ENCODE assay signal across 30 cellular contexts in genomic region chr22:27476318-27476717, GRCh38.
A peak's percentile ranks its signal among the peaks of the same experiment; 100 is the strongest.
DNase-seq lines count a peak whose midpoint lies in the region; ATAC-seq, FAIRE-seq and TF ChIP-seq lines count a peak whose summit lies in the region.
"Had no signal": no experiment of that assay in that cellular context is flagged by ENCODE, and none has a peak within 500 bp of the region (broad histone marks: within the 10 kb centered on the region; RNA-seq: fewer than 3 reads in every experiment).

No MANE protein-coding gene starts in this region.

- no peak for TF ChIP-seq POLR2A in adrenal gland (IDR thresholded peaks at IDR 0.05)

- H3K4me3 ChIP-seq in BLaER1 treated with 17β-estradiol and CSF1 and Interleukin-3, amounts not matched to agents 10 nM and 100 nM, result no peak overlapping the region
- H3K4me3 ChIP-seq in SJCRH30, result no peak overlapping the region
- H3K4me3 ChIP-seq in neural progenitor cell, result no peak overlapping the region
- H3K4me3 ChIP-seq in adrenal gland, result no peak overlapping the region
- no peak overlapping the region for H3K4me3 ChIP-seq in kidney (ENCODE audit: low read length in 2 of 2)
- no peak overlapping the region for H3K4me3 ChIP-seq in right cardiac atrium (ENCODE audit: low read length)
- H3K4me3 ChIP-seq: body of pancreas, lung, vagina had no signal

- TF ChIP-seq CTCF in foreskin keratinocyte (conservative IDR thresholded peaks at IDR 0.05) (peak; percentile 31), neural progenitor cell (IDR thresholded peaks at IDR 0.05) (no peak), adrenal gland (IDR thresholded peaks at IDR 0.05) (no peak), kidney (IDR thresholded peaks at IDR 0.05; ENCODE audit: borderline replicate concordance, extremely low read depth, insufficient read depth) (no peak)

- peak overlapping the region; percentile 99 for H3K27ac Mint-ChIP-seq in neural progenitor cell
- H3K27ac Mint-ChIP-seq: activated naive CD8-positive, alpha-beta T cell treated with anti-CD3 and anti-CD28 coated beads, Interleukin-2, amount 50 U/mL, for 24 hours; activated T-cell treated with anti-CD3 and anti-CD28 coated beads, Interleukin-2, amount 50 U/mL, for 24 hours; T-helper 1 cell treated with Interleukin-12 subunit alpha and Interleukin-12 subunit beta and Interleukin-4 antibody, amounts not matched to agents 30 μg/mL and 1 μg/mL, for 36 hours had no signal

- H3K4me1 ChIP-seq in BLaER1 treated with 17β-estradiol and CSF1 and Interleukin-3, amounts not matched to agents 10 nM and 100 nM, result peaks cover 17 to 46% (median 34%) of the 10 kb centered on the region in 10 experiments
- H3K4me1 ChIP-seq in SJCRH30 (peaks cover 77% of the 10 kb centered on the region), foreskin keratinocyte (peaks cover 14% of the 10 kb centered on the region), neural progenitor cell (peaks cover 47% of the 10 kb centered on the region), adrenal gland (replicated peaks in 1 of 2) (no peaks in the 10 kb centered on the region), kidney (ENCODE audit: control insufficient read depth in 1 of 2, insufficient read depth in 1 of 2, low read depth in 1 of 2, low read length in 2 of 2) (no peaks in the 10 kb centered on the region), right cardiac atrium (ENCODE audit: control insufficient read depth, insufficient read depth, low read length) (no peaks in the 10 kb centered on the region)
- H3K4me1 ChIP-seq: BE2C, body of pancreas had no signal

- peaks cover 3% of the 10 kb centered on the region for H3K9me3 Mint-ChIP-seq in neural progenitor cell
- H3K9me3 Mint-ChIP-seq: activated naive CD8-positive, alpha-beta T cell treated with anti-CD3 and anti-CD28 coated beads, Interleukin-2, amount 50 U/mL, for 24 hours; activated T-cell treated with anti-CD3 and anti-CD28 coated beads, Interleukin-2, amount 50 U/mL, for 24 hours; T-helper 1 cell treated with Interleukin-12 subunit alpha and Interleukin-12 subunit beta and Interleukin-4 antibody, amounts not matched to agents 30 μg/mL and 1 μg/mL, for 36 hours had no signal

- H3K36me3 ChIP-seq in BLaER1 treated with 17β-estradiol and CSF1 and Interleukin-3, amounts not matched to agents 10 nM and 100 nM, result no peaks in the 10 kb centered on the region
- H3K36me3 ChIP-seq in SJCRH30 (no peaks in the 10 kb centered on the region), neural progenitor cell (no peaks in the 10 kb centered on the region), adrenal gland (replicated peaks in 1 of 2) (no peaks in the 10 kb centered on the region), kidney (ENCODE audit: control insufficient read depth in 1 of 2, insufficient read depth in 2 of 2, low read length in 2 of 2) (no peaks in the 10 kb centered on the region)
- H3K36me3 ChIP-seq: BE2C, vagina had no signal

- H3K9me3 ChIP-seq in BLaER1 treated with 17β-estradiol and CSF1 and Interleukin-3, amounts not matched to agents 10 nM and 100 nM (replicated peaks in 1 of 11), result no peaks in the 10 kb centered on the region
- no peaks in the 10 kb centered on the region for H3K9me3 ChIP-seq in SJCRH30 (replicated peaks)
- H3K9me3 ChIP-seq in neural progenitor cell (ENCODE audit: low read depth), result no peaks in the 10 kb centered on the region
- no peaks in the 10 kb centered on the region for H3K9me3 ChIP-seq in adrenal gland (replicated peaks in 1 of 3)
- H3K9me3 ChIP-seq in kidney (ENCODE audit: control insufficient read depth in 1 of 2, low read length in 2 of 2), result no peaks in the 10 kb centered on the region
- H3K9me3 ChIP-seq in right cardiac atrium (ENCODE audit: control insufficient read depth, low read length), result no peaks in the 10 kb centered on the region
- H3K9me3 ChIP-seq: BE2C, body of pancreas, vagina had no signal

- H3K27ac ChIP-seq in BLaER1 treated with 17β-estradiol and CSF1 and Interleukin-3, amounts not matched to agents 10 nM and 100 nM, result no peak overlapping the region
- H3K27ac ChIP-seq in SJCRH30 (peak overlapping the region; percentile 74), foreskin keratinocyte (peak overlapping the region; percentile 97), neural progenitor cell (peak overlapping the region; percentile 11), adrenal gland (no peak overlapping the region), kidney (ENCODE audit: low read depth in 2 of 2, low read length in 2 of 2) (no peak overlapping the region), right cardiac atrium (ENCODE audit: low read length) (no peak overlapping the region)
- H3K27ac ChIP-seq: body of pancreas, vagina had no signal

- no peaks in the 10 kb centered on the region for H3K27me3 ChIP-seq in BLaER1 treated with 17β-estradiol and CSF1 and Interleukin-3, amounts not matched to agents 10 nM and 100 nM
- no peaks in the 10 kb centered on the region for H3K27me3 ChIP-seq in SJCRH30
- no peaks in the 10 kb centered on the region for H3K27me3 ChIP-seq in foreskin keratinocyte
- H3K27me3 ChIP-seq in neural progenitor cell, result no peaks in the 10 kb centered on the region
- no peaks in the 10 kb centered on the region for H3K27me3 ChIP-seq in adrenal gland
- no peaks in the 10 kb centered on the region for H3K27me3 ChIP-seq in right cardiac atrium (ENCODE audit: control insufficient read depth, insufficient read depth)
- H3K27me3 ChIP-seq: body of pancreas, vagina had no signal

- ATAC-seq in foreskin keratinocyte, result no peak
- no peak for ATAC-seq in right cardiac atrium
- ATAC-seq: activated naive CD8-positive, alpha-beta T cell treated with anti-CD3 and anti-CD28 coated beads, Interleukin-2, amount 50 U/mL, for 24 hours; body of pancreas had no signal

- no peak overlapping the region for H3K9ac ChIP-seq in BLaER1 treated with 17β-estradiol and CSF1 and Interleukin-3, amounts not matched to agents 10 nM and 100 nM
- H3K9ac ChIP-seq in neural progenitor cell, result no peak overlapping the region
- H3K9ac ChIP-seq in kidney (ENCODE audit: low read length in 2 of 2), result no peak overlapping the region

- DNase-seq in SJCRH30, result no peak
- no peak for DNase-seq in foreskin keratinocyte
- no peak for DNase-seq in neural progenitor cell (ENCODE audit: low spot score)
- DNase-seq in adrenal gland, result no peak
- DNase-seq in posterior cingulate gyrus, result no peak
- no peak for DNase-seq in kidney
- no peak for DNase-seq in right cardiac atrium
- DNase-seq: activated CD4-positive, alpha-beta T cell treated with anti-CD3 and anti-CD28 coated beads for 4 hours; activated gamma-delta T cell treated with Interleukin-2 at 50 U/mL for 16 hours; activated naive CD8-positive, alpha-beta T cell treated with anti-CD3 and anti-CD28 coated beads, Interleukin-2, amount 50 U/mL, for 24 hours; activated T-cell treated with anti-CD3 and anti-CD28 coated beads, Interleukin-2, amount 50 U/mL, for 24 hours; BE2C; body of pancreas; DMS79; effector CD8-positive, alpha-beta T cell; GF-D8; NCI-H1436; NCI-H2107; NCI-H446; OCI-M1; SIG-M5; stimulated activated CD4-positive, alpha-beta T cell treated with anti-CD3 and anti-CD28 coated beads, Interleukin-4, amount 100 ng/mL, for 4 hours; stimulated activated naive CD4-positive, alpha-beta T cell had no signal

- H3K4me1 Mint-ChIP-seq in neural progenitor cell, result peaks cover 62% of the 10 kb centered on the region
- H3K4me1 Mint-ChIP-seq: activated naive CD8-positive, alpha-beta T cell treated with anti-CD3 and anti-CD28 coated beads, Interleukin-2, amount 50 U/mL, for 24 hours had no signal

- H4K20me1 ChIP-seq in BLaER1 treated with 17β-estradiol and CSF1 and Interleukin-3, amounts not matched to agents 10 nM and 100 nM, result no peaks in the 10 kb centered on the region
- no peaks in the 10 kb centered on the region for H4K20me1 ChIP-seq in neural progenitor cell (ENCODE audit: low read depth)

- H3K27me3 Mint-ChIP-seq in neural progenitor cell (ENCODE audit: insufficient read depth, low read depth), result peaks cover 16% of the 10 kb centered on the region
- H3K27me3 Mint-ChIP-seq: activated naive CD8-positive, alpha-beta T cell treated with anti-CD3 and anti-CD28 coated beads, Interleukin-2, amount 50 U/mL, for 24 hours; activated T-cell treated with anti-CD3 and anti-CD28 coated beads, Interleukin-2, amount 50 U/mL, for 24 hours had no signal

- H3K4me3 Mint-ChIP-seq in neural progenitor cell, result no peak overlapping the region
- H3K4me3 Mint-ChIP-seq: activated naive CD8-positive, alpha-beta T cell treated with anti-CD3 and anti-CD28 coated beads, Interleukin-2, amount 50 U/mL, for 24 hours; activated T-cell treated with anti-CD3 and anti-CD28 coated beads, Interleukin-2, amount 50 U/mL, for 24 hours; T-helper 1 cell treated with Interleukin-12 subunit alpha and Interleukin-12 subunit beta and Interleukin-4 antibody, amounts not matched to agents 30 μg/mL and 1 μg/mL, for 36 hours had no signal

- H3K79me2 ChIP-seq in neural progenitor cell (ENCODE audit: low read depth), result no peaks in the 10 kb centered on the region

- intact Hi-C loops in adrenal gland (cut with DNase I) (no loop called here), posterior cingulate gyrus (cut with DNase I) (no loop called here), kidney (cut with DNase I) (no loop called here), right cardiac atrium (cut with DNase I) (no loop called here)

- 81 to 92% (median 89%) methylated on average over 11 of the region's 11 CpGs for WGBS in adrenal gland, 4 donors
- WGBS in right cardiac atrium, result 93% methylated on average over 11 of the region's 11 CpGs

- peaks cover 18% of the 10 kb centered on the region for H3F3A ChIP-seq in neural progenitor cell (ENCODE audit: low read depth)

- H3K4me2 ChIP-seq in BLaER1 treated with 17β-estradiol and CSF1 and Interleukin-3, amounts not matched to agents 10 nM and 100 nM, result peak overlapping the region in 10 of 11 experiments; percentile 4 to 85 (median 76); a peak in 14 of 22 replicates
- H3K4me2 ChIP-seq in neural progenitor cell, result no peak overlapping the region

- no peak overlapping the region for H2AFZ ChIP-seq in neural progenitor cell (replicated peaks)

- H3K36me3 Mint-ChIP-seq in neural progenitor cell, result no peaks in the 10 kb centered on the region

- FAIRE-seq in kidney (lab: Jason Lieb, UNC), result no peak
- FAIRE-seq: colon, frontal cortex, islet of Langerhans had no signal

Comparison
In these comparisons a context has a peak if more than half of its experiments do, and no peak if none do; other contexts are left out.
1. H3K27ac ChIP-seq: peak in SJCRH30 (single experiment), foreskin keratinocyte (single experiment) and neural progenitor cell (single experiment); none in BLaER1 treated with 17β-estradiol and CSF1 and Interleukin-3, amounts not matched to agents 10 nM and 100 nM (0 of 11), adrenal gland (0 of 5), kidney (0 of 2) and right cardiac atrium (single experiment).